In the genomic region with DNA sequence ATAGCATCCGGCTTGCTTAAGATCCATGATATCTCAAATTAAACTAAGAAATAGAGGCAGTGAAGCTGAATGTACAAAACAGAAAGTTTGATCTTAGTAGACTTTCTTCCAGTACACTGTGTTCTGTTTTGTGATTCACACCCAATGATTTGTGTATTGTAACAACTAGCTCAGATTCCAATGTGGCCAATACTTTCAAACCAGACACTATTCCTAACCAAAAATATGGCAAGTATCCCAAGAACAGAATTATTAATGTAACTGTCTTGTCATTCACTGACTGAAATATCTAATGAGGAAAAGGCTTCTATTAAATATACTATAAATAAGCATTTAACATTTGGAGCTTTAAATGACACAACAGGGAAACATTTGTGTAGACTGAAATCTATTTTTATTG, we compare ENCODE assay signal across 28 cellular contexts.
"Had no signal": no experiment of that assay in that cellular context is flagged by ENCODE, and none has a peak within 500 bp of the region (broad histone marks: within the 10 kb centered on the region; RNA-seq: fewer than 3 reads in every experiment).

No MANE protein-coding gene starts in this region.

- DNase-seq: dermis blood vessel endothelial cell; effector memory CD4-positive, alpha-beta T cell; erythroblast; esophagus squamous epithelium; hypothalamus; immature natural killer cell; left ventricle myocardium superior; mesenchymal stem cell; mucosa of descending colon; naive thymus-derived CD8-positive, alpha-beta T cell; right lobe of liver; stimulated activated CD4-positive, alpha-beta T cell treated with anti-CD3 and anti-CD28 coated beads, Interleukin-2, amount 100 ng/mL, for 24 hours; stimulated activated CD4-positive, alpha-beta T cell treated with anti-CD3 and anti-CD28 coated beads, Interleukin-4, amount 100 ng/mL, for 24 hours; stimulated activated naive CD4-positive, alpha-beta T cell treated with Interleukin-2 at 50 U/mL for 16 hours; stomach; testis; tibial artery had no signal

- H3K36me3 ChIP-seq: esophagus squamous epithelium, neutrophil, right lobe of liver, stomach, tibial artery had no signal

- H3K27ac ChIP-seq: coronary artery, esophagus squamous epithelium, neutrophil, parathyroid adenoma, right lobe of liver, stomach, testis, tibial artery had no signal

- H3K79me2 ChIP-seq: parathyroid adenoma had no signal

- H3K4me1 Mint-ChIP-seq: immature natural killer cell; mesothelial cell of epicardium; naive thymus-derived CD8-positive, alpha-beta T cell; stimulated activated effector memory CD8-positive, alpha-beta T cell treated with anti-CD3 and anti-CD28 coated beads, Interleukin-12 subunit alpha, Interleukin-12 subunit beta, amount 100 ng/mL, for 72 hours had no signal

- H3K36me3 Mint-ChIP-seq: immature natural killer cell; mesothelial cell of epicardium; naive thymus-derived CD8-positive, alpha-beta T cell; stimulated activated effector memory CD8-positive, alpha-beta T cell treated with anti-CD3 and anti-CD28 coated beads, Interleukin-12 subunit alpha, Interleukin-12 subunit beta, amount 100 ng/mL, for 72 hours; type B pancreatic cell had no signal

- FAIRE-seq: endometrium, frontal cortex, keratinocyte had no signal

- H3K9ac ChIP-seq: parathyroid adenoma had no signal

- H3K9me3 ChIP-seq: esophagus squamous epithelium, mucosa of descending colon, neutrophil, right lobe of liver, stomach, testis, tibial artery had no signal

- H3K4me3 ChIP-seq: coronary artery, esophagus squamous epithelium, lung, mucosa of descending colon, right lobe of liver, stomach, testis, tibial artery had no signal

- ATAC-seq: left ventricle myocardium superior; mucosa of descending colon; naive thymus-derived CD8-positive, alpha-beta T cell; right lobe of liver; stimulated activated effector memory CD8-positive, alpha-beta T cell treated with anti-CD3 and anti-CD28 coated beads, Interleukin-12 subunit alpha, Interleukin-12 subunit beta, amount 100 ng/mL, for 72 hours had no signal

- H3K4me3 Mint-ChIP-seq: immature natural killer cell; mesothelial cell of epicardium; naive thymus-derived CD8-positive, alpha-beta T cell; stimulated activated effector memory CD8-positive, alpha-beta T cell treated with anti-CD3 and anti-CD28 coated beads, Interleukin-12 subunit alpha, Interleukin-12 subunit beta, amount 100 ng/mL, for 72 hours; type B pancreatic cell had no signal

- H3K27me3 ChIP-seq: esophagus squamous epithelium, neutrophil, right lobe of liver, stomach, testis, tibial artery had no signal

- H3K9me3 Mint-ChIP-seq: type B pancreatic cell had no signal

- H3K4me1 ChIP-seq: esophagus squamous epithelium, parathyroid adenoma, right lobe of liver, stomach, testis, tibial artery had no signal

- H3K27ac Mint-ChIP-seq: immature natural killer cell; mesothelial cell of epicardium; naive thymus-derived CD8-positive, alpha-beta T cell; progenitor cell of endocrine pancreas; stimulated activated effector memory CD8-positive, alpha-beta T cell treated with anti-CD3 and anti-CD28 coated beads, Interleukin-12 subunit alpha, Interleukin-12 subunit beta, amount 100 ng/mL, for 72 hours; type B pancreatic cell had no signal

- H2AFZ ChIP-seq: parathyroid adenoma had no signal

- H3K27me3 Mint-ChIP-seq: naive thymus-derived CD8-positive, alpha-beta T cell; progenitor cell of endocrine pancreas; type B pancreatic cell had no signal
